ENCODE assay signal across 8 cellular contexts in the genomic region with DNA sequence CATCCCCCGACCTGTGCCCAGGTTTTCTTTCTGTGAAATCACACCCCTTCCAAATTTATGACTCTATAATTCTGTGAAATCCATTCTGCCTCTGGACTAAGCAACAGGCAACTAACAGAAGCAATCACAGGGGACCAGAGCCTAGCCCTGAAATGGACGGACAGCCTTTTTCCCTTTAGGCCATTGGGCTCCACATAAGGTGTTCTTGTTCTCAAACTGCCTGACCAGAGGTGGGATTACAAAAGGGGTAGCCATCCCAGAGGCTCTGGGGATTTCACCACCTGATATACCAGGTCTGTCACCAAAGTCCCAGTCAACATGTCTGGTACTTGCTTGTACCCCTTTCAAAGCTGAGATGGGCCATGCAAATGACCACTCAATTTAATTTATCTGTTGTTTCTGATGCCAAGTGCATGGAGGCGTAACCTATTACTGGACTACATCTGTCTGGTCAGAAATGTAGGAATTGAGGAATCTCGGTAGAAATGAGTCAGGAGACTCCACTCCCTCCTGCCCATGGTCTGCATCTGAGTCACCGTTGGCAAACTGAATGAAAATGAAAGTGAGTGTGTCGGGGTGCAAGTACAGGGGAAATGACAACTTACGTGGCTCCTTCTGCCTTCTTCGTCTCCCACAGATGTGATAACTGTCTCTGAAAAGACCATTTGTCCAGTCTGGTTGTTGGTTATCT. TPM values are rescaled to one million over a fixed set of nuclear protein-coding genes. Genes with fewer than 3 reads are reported as not detected.
DNase-seq lines count a peak whose midpoint lies in the region; ATAC-seq and TF ChIP-seq lines count a peak whose summit lies in the region.

No MANE protein-coding gene starts in this region.

- no peaks in the 10 kb centered on the region for H3K9me3 Mint-ChIP-seq in natural killer cell treated with Interleukin-12 subunit alpha and Interleukin-12 subunit beta and Interleukin-15 and Interleukin-18, amount 100 ng/mL, for 72 hours

- H3K27ac Mint-ChIP-seq in natural killer cell treated with Interleukin-12 subunit alpha and Interleukin-12 subunit beta and Interleukin-15 and Interleukin-18, amount 100 ng/mL, for 72 hours, result no peak overlapping the region

- H3K4me3 ChIP-seq in brain microvascular endothelial cell (ENCODE audit: low read depth, low read length), result peak overlapping the region; percentile 41

- H3K27me3 ChIP-seq in brain microvascular endothelial cell (replicated peaks), result no peaks in the 10 kb centered on the region

- TF ChIP-seq CTCF in brain microvascular endothelial cell (IDR thresholded peaks at IDR 0.05; ENCODE audit: low read depth, low read length, missing control alignments) (no peak), GM20000 (IDR thresholded peaks at IDR 0.05; ENCODE audit: extremely low read depth, missing control alignments) (no peak)

- peak overlapping the region; percentile 45 for H3K4me3 Mint-ChIP-seq in natural killer cell treated with Interleukin-12 subunit alpha and Interleukin-12 subunit beta and Interleukin-15 and Interleukin-18, amount 100 ng/mL, for 72 hours

- DNase-seq in COLO829 (ENCODE audit: low spot score) (peak; percentile 59), LoVo (ENCODE audit: low spot score) (peak; percentile 61), brain microvascular endothelial cell (peak; percentile 83), DMS114 treated with DMSO at 0.1 percent for 48 hours (lab: John Stamatoyannopoulos, UW; ENCODE audit: unreplicated experiment) (no peak), GM20000 (ENCODE audit: low spot score) (no peak)
- DNase-seq in natural killer cell treated with Interleukin-12 subunit alpha and Interleukin-12 subunit beta and Interleukin-15 and Interleukin-18, amount 100 ng/mL, for 72 hours (ENCODE audit: low spot score), result no peak

- no peaks in the 10 kb centered on the region for H3K36me3 Mint-ChIP-seq in natural killer cell treated with Interleukin-12 subunit alpha and Interleukin-12 subunit beta and Interleukin-15 and Interleukin-18, amount 100 ng/mL, for 72 hours

- H3K27ac ChIP-seq in brain microvascular endothelial cell, result peak overlapping the region; percentile 78

- peak in 1 of 2 donors; percentile 68 for ATAC-seq in natural killer cell treated with Interleukin-12 subunit alpha and Interleukin-12 subunit beta and Interleukin-15 and Interleukin-18, amount 100 ng/mL, for 72 hours
- ATAC-seq in GM21526 (IDR thresholded peaks at IDR 0.05; ENCODE audit: low FRiP score, unreplicated experiment) (no peak), GM19395 (IDR thresholded peaks at IDR 0.05; ENCODE audit: unreplicated experiment) (no peak)

- peaks cover 4 to 15% of the 10 kb centered on the region in 2 donors for H3K27me3 Mint-ChIP-seq in natural killer cell treated with Interleukin-12 subunit alpha and Interleukin-12 subunit beta and Interleukin-15 and Interleukin-18, amount 100 ng/mL, for 72 hours

- H3K36me3 ChIP-seq in brain microvascular endothelial cell (replicated peaks), result peaks cover 6% of the 10 kb centered on the region

- in situ Hi-C loops in brain microvascular endothelial cell (cut with HindIII; ENCODE audit: low pct_ligation_motif_present, low sequenced_read_pairs), result no loop called here

- peaks cover 7% of the 10 kb centered on the region in 2 donors for H3K4me1 Mint-ChIP-seq in natural killer cell treated with Interleukin-12 subunit alpha and Interleukin-12 subunit beta and Interleukin-15 and Interleukin-18, amount 100 ng/mL, for 72 hours (ENCODE audit: low read depth in 2 of 2)

RNA-seq across cellular contexts. Expression of a gene that starts 10.2 kb away (rescaled TPM):
- total RNA-seq in natural killer cell treated with Interleukin-12 subunit alpha and Interleukin-12 subunit beta and Interleukin-15 and Interleukin-18, amount 100 ng/mL, for 72 hours, result not detected

Comparison
In these comparisons a context has a peak if more than half of its experiments do, and no peak if none do; other contexts are left out.
1. DNase-seq: peak in COLO829 (single experiment), LoVo (single experiment) and brain microvascular endothelial cell (single experiment); none in natural killer cell treated with Interleukin-12 subunit alpha and Interleukin-12 subunit beta and Interleukin-15 and Interleukin-18, amount 100 ng/mL, for 72 hours (single experiment), DMS114 treated with DMSO at 0.1 percent for 48 hours (single experiment) and GM20000 (single experiment).